In genomic region chr5:168413062-168413461, GRCh38 we compare ENCODE assay signal across 23 cellular contexts.
"Had no signal": no experiment of that assay in that cellular context is flagged by ENCODE, and none has a peak within 500 bp of the region (broad histone marks: within the 10 kb centered on the region; RNA-seq: fewer than 3 reads in every experiment).

No MANE protein-coding gene starts in this region.

- ATAC-seq: activated CD8-positive, alpha-beta T cell treated with anti-CD3 and anti-CD28 coated beads for 36 hours; left lobe of liver; psoas muscle; right cardiac atrium had no signal

- H3K4me1 ChIP-seq: psoas muscle, stomach had no signal

- H3K4me3 ChIP-seq: cardiac muscle cell, ovary, psoas muscle, stomach had no signal

- H3K27ac ChIP-seq: cardiac muscle cell, ovary, psoas muscle, stomach had no signal

- H3K36me3 ChIP-seq: cardiac muscle cell, ovary had no signal

- H3K9me3 ChIP-seq: ovary, psoas muscle, stomach had no signal

- DNase-seq: activated CD4-positive, alpha-beta T cell treated with anti-CD3 and anti-CD28 coated beads for 48 hours; activated CD4-positive, CD25-positive, alpha-beta regulatory T cell; activated CD8-positive, alpha-beta T cell treated with anti-CD3 and anti-CD28 coated beads for 36 hours; activated naive CD4-positive, alpha-beta T cell treated with anti-CD3 and anti-CD28 coated beads, Interleukin-2, amount 50 U/mL, for 16 hours; activated T-cell treated with anti-CD3 and anti-CD28 coated beads, Interleukin-2, amount 50 U/mL, for 1 hour; dermis blood vessel endothelial cell; effector memory CD4-positive, alpha-beta T cell; foreskin melanocyte; glutamatergic neuron; hippocampal formation; midbrain; ovary; psoas muscle; right cardiac atrium; stimulated activated CD4-positive, alpha-beta T cell treated with anti-CD3 and anti-CD28 coated beads, Interleukin-15, amount 100 ng/mL, for 24 hours; stimulated activated CD4-positive, alpha-beta T cell treated with anti-CD3 and anti-CD28 coated beads, Interleukin-4, amount 100 ng/mL, for 1 hour; stomach; T-helper 1 cell; T1000 had no signal

- H3K27me3 ChIP-seq: cardiac muscle cell, ovary, stomach had no signal

- FAIRE-seq: endothelial cell of umbilical vein, islet of Langerhans had no signal
